ENCODE assay signal across 8 cellular contexts in genomic region chr16:77190190-77190477, GRCh38. TPM values are rescaled to one million over a fixed set of nuclear protein-coding genes. Genes with fewer than 3 reads are reported as not detected.
A peak's percentile ranks its signal among the peaks of the same experiment; 100 is the strongest.
DNase-seq lines count a peak whose midpoint lies in the region; ATAC-seq and TF ChIP-seq lines count a peak whose summit lies in the region.

No MANE protein-coding gene starts in this region.

- intact Hi-C loops in posterior vena cava (cut with DNase I): no loop called here

- H3K4me1 Mint-ChIP-seq in CD8-positive, alpha-beta memory T cell: peaks cover 41 to 50% (median 47%) of the 10 kb centered on the region in 3 donors
- H3K4me1 Mint-ChIP-seq in naive thymus-derived CD8-positive, alpha-beta T cell: peaks cover 35 to 50% (median 46%) of the 10 kb centered on the region in 4 donors

- CTCF ChIA-PET in CD8-positive, alpha-beta memory T cell (lab: Charles Lee): no interaction called here

- peak overlapping the region; percentile 94 to 99 (median 99) for H3K4me3 Mint-ChIP-seq in CD8-positive, alpha-beta memory T cell
- peak overlapping the region; percentile 94 to 99 (median 98) for H3K4me3 Mint-ChIP-seq in naive thymus-derived CD8-positive, alpha-beta T cell

- no peak for TF ChIP-seq CTCF in cardiac fibroblast (IDR thresholded peaks at IDR 0.05; ENCODE audit: low read depth, low read length)

- H3K27ac ChIP-seq in CD8-positive, alpha-beta memory T cell (ENCODE audit: low read depth, low read length): peak overlapping the region; percentile 97

- ATAC-seq in HG03571 (IDR thresholded peaks at IDR 0.05; ENCODE audit: unreplicated experiment): peak; percentile 1
- ATAC-seq in naive thymus-derived CD8-positive, alpha-beta T cell: no peak

- peaks cover 3 to 12% of the 10 kb centered on the region in 2 donors for H3K27me3 Mint-ChIP-seq in CD8-positive, alpha-beta memory T cell
- H3K27me3 Mint-ChIP-seq in naive thymus-derived CD8-positive, alpha-beta T cell: peaks cover 0 to 10% (median 4%) of the 10 kb centered on the region in 5 donors

- DNase-seq in CD8-positive, alpha-beta memory T cell: no peak
- no peak for DNase-seq in cardiac fibroblast (ENCODE audit: low read depth in 2 of 2)
- no peak for DNase-seq in naive thymus-derived CD8-positive, alpha-beta T cell
- DNase-seq in posterior vena cava (ENCODE audit: low spot score): no peak
- no peak for DNase-seq in cerebellum (ENCODE audit: low spot score)
- no peak for DNase-seq in cortex of kidney (lab: John Stamatoyannopoulos, UW)
- no peak for DNase-seq in SIG-M5 treated with dmso at 0.1 percent for 504 hours (lab: John Stamatoyannopoulos, UW; ENCODE audit: unreplicated experiment)

- peak overlapping the region; percentile 98 to 100 (median 99) for H3K27ac Mint-ChIP-seq in CD8-positive, alpha-beta memory T cell
- H3K27ac Mint-ChIP-seq in naive thymus-derived CD8-positive, alpha-beta T cell: peak overlapping the region; percentile 99 to 100 (median 99)

- POLR2A ChIA-PET in CD8-positive, alpha-beta memory T cell (lab: Charles Lee): interaction anchor here (0.7 kb wide), 1 partner anchor 1542 kb away, joined by 3 read pairs; no protein-coding TSS in a partner anchor
- POLR2A ChIA-PET in naive thymus-derived CD8-positive, alpha-beta T cell (lab: Charles Lee): interaction anchor here (1.6 to 2.1 kb wide), 4 partner anchors 12 to 1542 kb away, joined by 4 to 16 read pairs (median 10); partner anchors contain the start of genes KARS1, TERF2IP and WWOX

- peaks cover 9 to 48% (median 13%) of the 10 kb centered on the region in 3 donors for H3K36me3 Mint-ChIP-seq in CD8-positive, alpha-beta memory T cell
- H3K36me3 Mint-ChIP-seq in naive thymus-derived CD8-positive, alpha-beta T cell: peaks cover 0 to 12% (median 7%) of the 10 kb centered on the region in 3 donors

- no peaks in the 10 kb centered on the region for H3K9me3 ChIP-seq in CD8-positive, alpha-beta memory T cell (ENCODE audit: low read length)

- H3K36me3 ChIP-seq in CD8-positive, alpha-beta memory T cell (ENCODE audit: insufficient read depth, low read length): peaks cover 8% of the 10 kb centered on the region

- no peaks in the 10 kb centered on the region for H3K9me3 Mint-ChIP-seq in CD8-positive, alpha-beta memory T cell
- H3K9me3 Mint-ChIP-seq in naive thymus-derived CD8-positive, alpha-beta T cell: no peaks in the 10 kb centered on the region

- peaks cover 24% of the 10 kb centered on the region for H3K4me1 ChIP-seq in CD8-positive, alpha-beta memory T cell (ENCODE audit: insufficient read depth, low read length)

- H3K4me3 ChIP-seq in CD8-positive, alpha-beta memory T cell (ENCODE audit: low read length): peak overlapping the region; percentile 97
- peak overlapping the region; percentile 95 to 98 for H3K4me3 ChIP-seq in cardiac fibroblast (replicated peaks in 1 of 2; ENCODE audit: low read depth in 2 of 2, low read length in 2 of 2)

- H3K27me3 ChIP-seq in CD8-positive, alpha-beta memory T cell (ENCODE audit: insufficient read depth, low read length, poor library complexity, severe bottlenecking): no peaks in the 10 kb centered on the region

RNA-seq across cellular contexts. Expression of gene MON1B, which starts 0.9 kb away (rescaled TPM):
- 10 to 100 TPM; 55.0 to 60.2 TPM for total RNA-seq in CD8-positive, alpha-beta memory T cell
- 59.5 TPM for polyA plus RNA-seq in CD8-positive, alpha-beta memory T cell
- total RNA-seq in naive thymus-derived CD8-positive, alpha-beta T cell: 10 to 100 TPM; 66.2 to 76.9 TPM
- polyA plus RNA-seq in naive thymus-derived CD8-positive, alpha-beta T cell: 10 to 100 TPM; 29.0 to 40.7 (median 33.0) TPM
- 10 to 100 TPM; 34.7 to 35.6 TPM for total RNA-seq in posterior vena cava
- 10.3 TPM for total RNA-seq in cerebellum

RNA-seq across cellular contexts. Expression of gene SYCE1L, which starts 9.1 kb away (rescaled TPM):
- 1 to 10 TPM; 3.9 to 4.6 TPM for total RNA-seq in CD8-positive, alpha-beta memory T cell
- 3.9 TPM for polyA plus RNA-seq in CD8-positive, alpha-beta memory T cell
- total RNA-seq in naive thymus-derived CD8-positive, alpha-beta T cell: 10 to 100 TPM; 12.9 to 22.0 TPM
- polyA plus RNA-seq in naive thymus-derived CD8-positive, alpha-beta T cell: 1 to 10 TPM; 1.2 to 8.7 (median 1.8) TPM
- 1 to 10 TPM; 2.5 to 6.1 TPM for total RNA-seq in posterior vena cava
- 0.73 TPM for total RNA-seq in cerebellum
